In genomic region chr20:38132910-38133501, GRCh38 we compare ENCODE assay signal across 19 cellular contexts. TPM values are rescaled to one million over a fixed set of nuclear protein-coding genes. Genes with fewer than 3 reads are reported as not detected.
DNase-seq lines count a peak whose midpoint lies in the region; ATAC-seq and TF ChIP-seq lines count a peak whose summit lies in the region.
"Had no signal": no experiment of that assay in that cellular context is flagged by ENCODE, and none has a peak within 500 bp of the region (broad histone marks: within the 10 kb centered on the region; RNA-seq: fewer than 3 reads in every experiment).

No MANE protein-coding gene starts in this region.

- no peak for TF ChIP-seq RAD21 in IMR-90 (IDR thresholded peaks at IDR 0.05; ENCODE audit: low read length)

- H3K18ac ChIP-seq in IMR-90 (ENCODE audit: low read depth, low read length), result no peak overlapping the region

- no peaks in the 10 kb centered on the region for H3K27me3 ChIP-seq in IMR-90 (ENCODE audit: control insufficient read depth, insufficient read depth, low read length)
- H3K27me3 ChIP-seq in sigmoid colon, result no peaks in the 10 kb centered on the region
- H3K27me3 ChIP-seq: BLaER1 had no signal

- TF ChIP-seq CTCF in IMR-90 (conservative IDR thresholded peaks at IDR 0.05; ENCODE audit: low read depth, low read length) (no peak), fibroblast of villous mesenchyme (IDR thresholded peaks at IDR 0.05; ENCODE audit: insufficient read depth, low read depth, low read length) (no peak), sigmoid colon (IDR thresholded peaks at IDR 0.05) (no peak)

- H2BK20ac ChIP-seq in IMR-90 (ENCODE audit: low read depth, low read length), result no peak overlapping the region

- peak overlapping the region; percentile 19; the same call in 1 of the 3 replicates for H2BK15ac ChIP-seq in IMR-90 (ENCODE audit: low read depth, low read length)

- H3K4me3 ChIP-seq in IMR-90 (ENCODE audit: insufficient read depth, low read depth, low read length) (no peak overlapping the region), fibroblast of villous mesenchyme (ENCODE audit: low read depth, low read length) (no peak overlapping the region), sigmoid colon (no peak overlapping the region)
- H3K4me3 ChIP-seq: BLaER1 had no signal

- no peak overlapping the region for H4K8ac ChIP-seq in IMR-90 (ENCODE audit: low read depth in 2 of 2, low read length in 2 of 2)

- CTCF ChIA-PET in activated naive CD4-positive, alpha-beta T cell treated with anti-CD3 and anti-CD28 coated beads, Interleukin-2, amount 10 ng/mL, durations not matched to agents 7 days and 5 days (lab: Charles Lee), result no interaction called here
- CTCF ChIA-PET in IMR-90 (lab: Yijun Ruan, JAX), result no interaction called here

- H2BK120ac ChIP-seq in IMR-90 (ENCODE audit: low read depth, low read length), result 0 out of 2 replicates have a peak overlapping the region, but pooled peaks have one; percentile 17

- in situ Hi-C loops in IMR-90 (cut with MboI; ENCODE audit: low sequenced_read_pairs), result no loop called here

- no peak overlapping the region for H3K4me3 Mint-ChIP-seq in activated naive CD4-positive, alpha-beta T cell treated with anti-CD3 and anti-CD28 coated beads, Interleukin-2, amount 10 ng/mL, durations not matched to agents 7 days and 5 days
- H3K4me3 Mint-ChIP-seq in T-helper 17 cell, result no peak overlapping the region
- H3K4me3 Mint-ChIP-seq: CD8-positive, alpha-beta memory T cell; H9; IgD-negative memory B cell had no signal

- BruUV-seq in IMR-90 (replicated peaks; lab: Mats Ljungman, UMichigan), result no TSS peak

- H3K27me3 Mint-ChIP-seq in activated naive CD4-positive, alpha-beta T cell treated with anti-CD3 and anti-CD28 coated beads, Interleukin-2, amount 10 ng/mL, durations not matched to agents 7 days and 5 days, result peaks cover 13% of the 10 kb centered on the region
- peaks cover 11% of the 10 kb centered on the region for H3K27me3 Mint-ChIP-seq in T-helper 17 cell
- H3K27me3 Mint-ChIP-seq: CD8-positive, alpha-beta memory T cell had no signal

- H4K91ac ChIP-seq in IMR-90 (ENCODE audit: insufficient read depth, low read depth, low read length), result no peak overlapping the region

- H3K4me1 ChIP-seq in IMR-90 (ENCODE audit: control insufficient read depth, insufficient read depth, low read length) (peaks cover 7% of the 10 kb centered on the region), sigmoid colon (no peaks in the 10 kb centered on the region)

- H3K27ac ChIP-seq in IMR-90 (ENCODE audit: insufficient read depth, low read length), result no peak overlapping the region
- no peak overlapping the region for H3K27ac ChIP-seq in sigmoid colon
- H3K27ac ChIP-seq: BLaER1 had no signal

- peak overlapping the region; percentile 27; the same call in 1 of the 2 replicates for H3K4ac ChIP-seq in IMR-90 (ENCODE audit: low read depth, low read length)

- peak; percentile 13 for DNase-seq in activated naive CD4-positive, alpha-beta T cell treated with anti-CD3 and anti-CD28 coated beads, Interleukin-2, amount 10 ng/mL, durations not matched to agents 7 days and 5 days
- DNase-seq in activated naive CD4-positive, alpha-beta T cell (lab: John Stamatoyannopoulos, UW), result no peak
- DNase-seq in IMR-90, result no peak
- peak; percentile 25 for DNase-seq in fibroblast of villous mesenchyme (ENCODE audit: low read depth)
- peak; percentile 45 for DNase-seq in sigmoid colon
- DNase-seq in NCI-H82 treated with DMSO at 0.1 percent for 48 hours (lab: John Stamatoyannopoulos, UW; ENCODE audit: unreplicated experiment), result no peak
- DNase-seq in T-helper 17 cell, result no peak
- DNase-seq: 8988T; CD8-positive, alpha-beta memory T cell; H9; MV-4-11; NCI-H1417 treated with DMSO at 0.1 percent for 48 hours; NCI-H2029; NCI-H524 treated with DMSO at 0.1 percent for 48 hours; NK-92 treated with Interleukin-12 subunit alpha and Interleukin-12 subunit beta, amount 100 ng/mL, for 24 hours; OCI-M1 had no signal

- TF ChIP-seq POLR2A in IMR-90 (IDR thresholded peaks at IDR 0.05; ENCODE audit: low read depth, low read length), result no peak
- TF ChIP-seq POLR2A in sigmoid colon (IDR thresholded peaks at IDR 0.05), result no peak

- dilution Hi-C loops in IMR-90 (cut with HindIII; ENCODE audit: low sequenced_read_pairs, unreplicated experiment), result no loop called here

- no peak overlapping the region for H3K27ac Mint-ChIP-seq in activated naive CD4-positive, alpha-beta T cell treated with anti-CD3 and anti-CD28 coated beads, Interleukin-2, amount 10 ng/mL, durations not matched to agents 7 days and 5 days
- no peak overlapping the region for H3K27ac Mint-ChIP-seq in T-helper 17 cell
- H3K27ac Mint-ChIP-seq: CD8-positive, alpha-beta memory T cell had no signal

- H3K9me3 Mint-ChIP-seq in activated naive CD4-positive, alpha-beta T cell treated with anti-CD3 and anti-CD28 coated beads, Interleukin-2, amount 10 ng/mL, durations not matched to agents 7 days and 5 days, result no peaks in the 10 kb centered on the region
- H3K9me3 Mint-ChIP-seq: CD8-positive, alpha-beta memory T cell; H9; IgD-negative memory B cell had no signal

- H2AK9ac ChIP-seq in IMR-90 (replicated peaks; ENCODE audit: low read depth, low read length, poor library complexity), result no peak overlapping the region

- H2AFZ ChIP-seq in IMR-90 (replicated peaks; ENCODE audit: low read length, poor library complexity), result no peak overlapping the region

- peaks cover 15% of the 10 kb centered on the region for H3K9me1 ChIP-seq in IMR-90 (ENCODE audit: insufficient read depth, low read length)

- intact Hi-C loops in IMR-90 (cut with micrococcal nuclease), result no loop called here
- intact Hi-C loops in sigmoid colon (cut with DNase I), result no loop called here

- 91% methylated on average over 7 of the region's 11 CpGs; no CpG with 5 or more reads in 1 of the 2 experiments for WGBS in IMR-90 (ENCODE audit: extremely low coverage in 2 of 2, insufficient read length in 1 of 2), 2 experiments
- WGBS in sigmoid colon, 2 donors, result 81 to 90% methylated on average over 11 of the region's 11 CpGs

- H3K4me1 Mint-ChIP-seq in activated naive CD4-positive, alpha-beta T cell treated with anti-CD3 and anti-CD28 coated beads, Interleukin-2, amount 10 ng/mL, durations not matched to agents 7 days and 5 days, result peaks cover 10% of the 10 kb centered on the region
- H3K4me1 Mint-ChIP-seq in T-helper 17 cell, result peaks cover 6% of the 10 kb centered on the region
- H3K4me1 Mint-ChIP-seq: IgD-negative memory B cell had no signal

- H3K9ac ChIP-seq in IMR-90 (ENCODE audit: low read depth, low read length), result no peak overlapping the region
- H3K9ac ChIP-seq: BLaER1 had no signal

- no peak overlapping the region for H3K56ac ChIP-seq in IMR-90 (ENCODE audit: extremely low read depth, insufficient read depth, low read length)

- TF ChIP-seq EP300 in sigmoid colon (IDR thresholded peaks at IDR 0.05), result no peak

- no peaks in the 10 kb centered on the region for H4K20me1 ChIP-seq in IMR-90 (ENCODE audit: insufficient read depth, low read length)
- H4K20me1 ChIP-seq: BLaER1 had no signal

- no peak overlapping the region for H3K23ac ChIP-seq in IMR-90 (ENCODE audit: low read depth, low read length)

- no peak for ATAC-seq in IMR-90 (ENCODE audit: low read depth)
- ATAC-seq in T-helper 17 cell, result no peak
- no peak for ATAC-seq in GM18873 (IDR thresholded peaks at IDR 0.05; ENCODE audit: low FRiP score, unreplicated experiment)

- no peak overlapping the region for H4K5ac ChIP-seq in IMR-90 (ENCODE audit: low read depth, low read length)

- H2AK5ac ChIP-seq in IMR-90 (ENCODE audit: low read depth, low read length), result no peak overlapping the region

- no peak overlapping the region for H3K4me2 ChIP-seq in IMR-90 (ENCODE audit: low read depth, low read length)

- H3K79me1 ChIP-seq in IMR-90 (ENCODE audit: low read depth in 1 of 2, low read length in 2 of 2), result peaks cover 0 to 7% of the 10 kb centered on the region in 2 experiments; a peak in 2 of 4 replicates

- H3K36me3 Mint-ChIP-seq in activated naive CD4-positive, alpha-beta T cell treated with anti-CD3 and anti-CD28 coated beads, Interleukin-2, amount 10 ng/mL, durations not matched to agents 7 days and 5 days, result no peaks in the 10 kb centered on the region
- no peaks in the 10 kb centered on the region for H3K36me3 Mint-ChIP-seq in T-helper 17 cell (ENCODE audit: low read depth)
- H3K36me3 Mint-ChIP-seq: CD8-positive, alpha-beta memory T cell had no signal

- no peaks in the 10 kb centered on the region for H3K9me3 ChIP-seq in IMR-90 (ENCODE audit: control insufficient read depth, insufficient read depth, low read length)
- no peaks in the 10 kb centered on the region for H3K9me3 ChIP-seq in sigmoid colon
- H3K9me3 ChIP-seq in T-helper 17 cell (ENCODE audit: control insufficient read depth, low read length, poor library complexity, severe bottlenecking), result no peaks in the 10 kb centered on the region
- H3K9me3 ChIP-seq: BLaER1 had no signal

- POLR2A ChIA-PET in IMR-90 (lab: Charles Lee; ENCODE audit: unreplicated experiment), result no interaction called here

- H3K36me3 ChIP-seq in IMR-90 (ENCODE audit: control insufficient read depth, insufficient read depth, low read length) (peaks cover 73% of the 10 kb centered on the region), sigmoid colon (peaks cover 0 to 44% (median 22%) of the 10 kb centered on the region in 4 donors)
- H3K36me3 ChIP-seq: BLaER1 had no signal

- no peak overlapping the region for H3K14ac ChIP-seq in IMR-90 (replicated peaks; ENCODE audit: low read depth, low read length)

- H2BK5ac ChIP-seq in IMR-90 (ENCODE audit: low read depth, low read length, poor library complexity, severe bottlenecking), result no peak overlapping the region

TF ChIP-seq in IMR-90, 13 proteins besides CTCF, POLR2A, EP300 and RAD21 (continues in another document):
- TF ChIP-seq MAFK (IDR thresholded peaks at IDR 0.05; ENCODE audit: low read depth, low read length), result no peak
- no peak for TF ChIP-seq FOS (IDR thresholded peaks at IDR 0.05; ENCODE audit: low read depth, low read length)
- TF ChIP-seq CEBPB (IDR thresholded peaks at IDR 0.05; ENCODE audit: low read depth, low read length), result no peak
- TF ChIP-seq MXI1 (IDR thresholded peaks at IDR 0.05; ENCODE audit: borderline replicate concordance, low read depth, low read length), result no peak
- no peak for TF ChIP-seq MAZ (IDR thresholded peaks at IDR 0.05; ENCODE audit: borderline replicate concordance, low read depth, low read length)
- no peak for TF ChIP-seq BHLHE40 (IDR thresholded peaks at IDR 0.05; ENCODE audit: low read depth, low read length)
- TF ChIP-seq SMC3 (IDR thresholded peaks at IDR 0.05; ENCODE audit: low read depth, low read length), result no peak
- TF ChIP-seq RFX5 (IDR thresholded peaks at IDR 0.05; ENCODE audit: low read depth, low read length), result no peak
- no peak for TF ChIP-seq RCOR1 (IDR thresholded peaks at IDR 0.05; ENCODE audit: insufficient replicate concordance, low read length)
- TF ChIP-seq NFE2L2 (IDR thresholded peaks at IDR 0.05; ENCODE audit: low read depth, low read length), result no peak

RNA-seq across cellular contexts. Expression of gene TGM2, which starts 32.1 kb away (rescaled TPM):
- 237 and 268 TPM in 2 replicates for total RNA-seq in IMR-90 (2012; rRNA removed)
- 239 and 292 TPM in 2 replicates for polyA plus RNA-seq in IMR-90 (2012; rRNA removed)
- polyA plus RNA-seq in IMR-90 (2012; cell fraction: cytosol; rRNA removed), result 370 and 502 TPM in 2 replicates
- polyA plus RNA-seq in IMR-90 (2012; cell fraction: nucleus; rRNA removed; ENCODE audit: low replicate concordance), result 218 and 328 TPM in 2 replicates
- 1,041 and 2,020 TPM in 2 replicates for total RNA-seq in fibroblast of villous mesenchyme
- 100 to 1,000 TPM in 2 of 4 donors, 10 to 100 TPM in 2; 14.8 to 104 (median 60.7) TPM for total RNA-seq in sigmoid colon
- 10 to 100 TPM in 1 of 3 donors, 1 to 10 TPM in 2; 6.5 to 71.1 (median 7.2) TPM for polyA plus RNA-seq in sigmoid colon
- total RNA-seq in T-helper 17 cell, result under 1 TPM; 0.37 to 0.76 TPM
- total RNA-seq: CD8-positive, alpha-beta memory T cell had no signal
- polyA plus RNA-seq: CD8-positive, alpha-beta memory T cell had no signal

Comparison
In these comparisons a context has a peak if more than half of its experiments do, and no peak if none do; other contexts are left out.
1. DNase-seq: peak in activated naive CD4-positive, alpha-beta T cell treated with anti-CD3 and anti-CD28 coated beads, Interleukin-2, amount 10 ng/mL, durations not matched to agents 7 days and 5 days (single experiment), fibroblast of villous mesenchyme (single experiment) and sigmoid colon (single experiment); none in activated naive CD4-positive, alpha-beta T cell (0 of 4), IMR-90 (single experiment), NCI-H82 treated with DMSO at 0.1 percent for 48 hours (single experiment) and T-helper 17 cell (0 of 3).
2. RNA of gene TGM2, which starts 32.1 kb away (total RNA-seq): 1,041 to 2,020 TPM in fibroblast of villous mesenchyme, 237 to 268 TPM in IMR-90 and 14.8 to 104 TPM in sigmoid colon; 0.37 to 0.76 TPM in T-helper 17 cell; every median in the first group is over 4 times any median in the second.